Comparison of ENCODE assay signal across 25 cellular contexts in the genomic region with DNA sequence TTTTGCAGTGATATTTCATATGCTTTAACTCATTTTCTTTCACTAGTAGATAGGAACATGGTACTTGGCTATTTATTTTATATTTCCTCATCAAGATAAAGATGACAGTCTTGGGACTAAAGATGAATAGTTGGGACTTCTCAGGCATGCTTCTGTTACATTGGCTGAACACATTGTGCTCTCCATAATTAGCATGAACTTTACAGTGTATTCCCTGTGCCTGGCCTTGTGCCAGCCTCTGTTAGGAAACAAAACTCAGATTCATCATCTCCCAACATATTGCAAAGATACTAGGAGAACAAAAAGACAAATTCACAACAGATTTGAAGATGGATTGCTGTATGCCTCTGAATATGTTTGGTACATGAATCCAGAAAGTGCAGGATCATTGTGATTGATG. TPM values are rescaled to one million over a fixed set of nuclear protein-coding genes. Genes with fewer than 3 reads are reported as not detected.
DNase-seq lines count a peak whose midpoint lies in the region; ATAC-seq, FAIRE-seq and TF ChIP-seq lines count a peak whose summit lies in the region.
"Had no signal": no experiment of that assay in that cellular context is flagged by ENCODE, and none has a peak within 500 bp of the region (broad histone marks: within the 10 kb centered on the region; RNA-seq: fewer than 3 reads in every experiment).

No MANE protein-coding gene starts in this region.

- no peak overlapping the region for H3K4me3 ChIP-seq in gastroesophageal sphincter
- H3K4me3 ChIP-seq: A549, BLaER1, GM12878 had no signal

- peak; percentile 43 for ATAC-seq in gastroesophageal sphincter
- no peak for ATAC-seq in T-helper 17 cell
- ATAC-seq in HG03469 (IDR thresholded peaks at IDR 0.05; ENCODE audit: unreplicated experiment): no peak
- ATAC-seq: A549, GM12878, HCT116 had no signal

- peak; percentile 89 for FAIRE-seq in D721Med (lab: Jason Lieb, UNC)
- FAIRE-seq: A549, GM12878, GM18507 had no signal

- H3K36me3 ChIP-seq in gastroesophageal sphincter: no peaks in the 10 kb centered on the region
- H3K36me3 ChIP-seq: BLaER1 had no signal

- peaks cover 0 to 6% (median 0%) of the 10 kb centered on the region in 3 donors for H3K4me1 ChIP-seq in gastroesophageal sphincter
- H3K4me1 ChIP-seq: A549, BLaER1 had no signal

- no peak for TF ChIP-seq EP300 in gastroesophageal sphincter (IDR thresholded peaks at IDR 0.05)

- no peak overlapping the region for H3K4me3 Mint-ChIP-seq in T-helper 17 cell
- H3K4me3 Mint-ChIP-seq: CD4-positive, alpha-beta memory T cell had no signal

- H3K27me3 Mint-ChIP-seq in T-helper 17 cell: no peaks in the 10 kb centered on the region
- H3K27me3 Mint-ChIP-seq: CD4-positive, alpha-beta memory T cell had no signal

- no peaks in the 10 kb centered on the region for H3K4me1 Mint-ChIP-seq in T-helper 17 cell
- H3K4me1 Mint-ChIP-seq: CD4-positive, alpha-beta memory T cell had no signal

- no peaks in the 10 kb centered on the region for H3K27me3 ChIP-seq in gastroesophageal sphincter
- H3K27me3 ChIP-seq: BLaER1 had no signal

- H3K36me3 Mint-ChIP-seq in T-helper 17 cell (ENCODE audit: low read depth): no peaks in the 10 kb centered on the region
- H3K36me3 Mint-ChIP-seq: CD4-positive, alpha-beta memory T cell had no signal

- no peak for DNase-seq in D721Med (ENCODE audit: insufficient read length, low spot score)
- DNase-seq in amniotic epithelial cell (ENCODE audit: low read depth): peak; percentile 6
- no peak for DNase-seq in T-helper 17 cell
- no peak for DNase-seq in stimulated activated CD8-positive, alpha-beta memory T cell treated with anti-CD3 and anti-CD28 coated beads, Interleukin-4, amount 100 ng/mL, for 48 hours
- DNase-seq: Calu3; CD4-positive, alpha-beta memory T cell; DMS53; EL; GOT3; NCI-H1105; NCI-H2171 treated with DMSO at 0.1 percent for 48 hours; NCI-H748 treated with DMSO at 0.1 percent for 48 hours; SHP77 treated with DMSO at 0.1 percent for 48 hours had no signal

- H3K9me3 ChIP-seq in gastroesophageal sphincter: no peaks in the 10 kb centered on the region
- H3K9me3 ChIP-seq in T-helper 17 cell (ENCODE audit: control insufficient read depth, low read length, poor library complexity, severe bottlenecking): no peaks in the 10 kb centered on the region
- H3K9me3 ChIP-seq: A549, BLaER1 had no signal

- TF ChIP-seq POLR2A in gastroesophageal sphincter (IDR thresholded peaks at IDR 0.05): no peak

- no peak overlapping the region for H3K27ac Mint-ChIP-seq in T-helper 17 cell
- H3K27ac Mint-ChIP-seq: CD4-positive, alpha-beta memory T cell had no signal

- TF ChIP-seq CTCF in D721Med (IDR thresholded peaks at IDR 0.05; ENCODE audit: insufficient read depth, missing control alignments): no peak
- TF ChIP-seq CTCF in gastroesophageal sphincter (IDR thresholded peaks at IDR 0.05): no peak

- H3K27ac ChIP-seq in gastroesophageal sphincter (no peak overlapping the region), temporal lobe (ENCODE audit: low read depth, low read length) (peak overlapping the region; percentile 53)
- H3K27ac ChIP-seq: A549, BLaER1 had no signal

RNA-seq across cellular contexts. Expression of gene GRIA2, which starts 26.4 kb away (rescaled TPM):
- total RNA-seq in gastroesophageal sphincter (1 to 10 TPM in 2 of 4 donors, under 1 TPM in 1, not detected in 1; 0.30 to 9.8 (median 8.4) TPM), temporal lobe (264 TPM), T-helper 17 cell (not detected)
- total RNA-seq: Calu3; CD4-positive, alpha-beta memory T cell; LHCN-M2; NCI-H460; OCI-LY7; RPMI7951 had no signal

Comparison
In these comparisons a context has a peak if more than half of its experiments do, and no peak if none do; other contexts are left out.
1. RNA of gene GRIA2, which starts 26.4 kb away (total RNA-seq): 264 TPM in temporal lobe (single experiment); 0.30 to 9.8 TPM in gastroesophageal sphincter and not detected in T-helper 17 cell; every median in the first group is over 10 times any median in the second.